8 cellular contexts compared by ENCODE assay signal in genomic region chr11:43576834-43577521, GRCh38.
DNase-seq lines count a peak whose midpoint lies in the region; ATAC-seq and TF ChIP-seq lines count a peak whose summit lies in the region.

No MANE protein-coding gene starts in this region.

- H3K4me1 ChIP-seq in heart right ventricle (peaks cover 10 to 87% (median 57%) of the 10 kb centered on the region in 9 donors), OCI-LY7 (ENCODE audit: insufficient read depth, low read length, poor library complexity, severe bottlenecking) (peaks cover 5% of the 10 kb centered on the region)

- H3K4me3 ChIP-seq in GM12875 (ENCODE audit: low read depth, low read length): no peak overlapping the region
- peak overlapping the region in 8 of 10 donors; percentile 30 to 56 (median 43) for H3K4me3 ChIP-seq in heart right ventricle
- H3K4me3 ChIP-seq in OCI-LY7 (ENCODE audit: low read depth, low read length, poor library complexity, severe bottlenecking): no peak overlapping the region

- H3K36me3 ChIP-seq in heart right ventricle (no peaks in the 10 kb centered on the region), OCI-LY7 (ENCODE audit: insufficient read depth, low read length) (no peaks in the 10 kb centered on the region)

- POLR2A ChIA-PET in OCI-LY7 (lab: Charles Lee): interaction anchor here (0.6 to 1.1 kb wide), 4 partner anchors 10 to 371 kb away, joined by 3 read pairs; no protein-coding TSS in a partner anchor

- H3K27ac Mint-ChIP-seq in T-helper 2 cell treated with Interferon-gamma antibody and Interleukin-4, amounts not matched to agents 5 μg/mL and 100 μg/mL, for 36 hours: no peak overlapping the region

- DNase-seq in Ammon's horn (ENCODE audit: low spot score): peak; percentile 51
- DNase-seq in T-helper 2 cell treated with Interferon-gamma antibody and Interleukin-4, amounts not matched to agents 5 μg/mL and 100 μg/mL, for 36 hours (ENCODE audit: low spot score): no peak
- peak; percentile 34 to 63 for DNase-seq in heart right ventricle
- DNase-seq in stimulated activated CD8-positive, alpha-beta memory T cell treated with anti-CD3 and anti-CD28 coated beads, Interleukin-4, amount 100 ng/mL, for 48 hours: peak; percentile 50
- no peak for DNase-seq in NCI-H774 (lab: John Stamatoyannopoulos, UW)
- no peak for DNase-seq in OCI-LY7 (ENCODE audit: low spot score)

- H3K36me3 Mint-ChIP-seq in T-helper 2 cell treated with Interferon-gamma antibody and Interleukin-4, amounts not matched to agents 5 μg/mL and 100 μg/mL, for 36 hours (ENCODE audit: low read depth): peaks cover 2% of the 10 kb centered on the region

- 2 to 6% methylated on average over 33 of the region's 33 CpGs for WGBS in heart right ventricle, 2 donors

- no TSS peak for BruUV-seq in OCI-LY7 (replicated peaks; lab: Mats Ljungman, UMichigan)

- ATAC-seq in heart right ventricle (peak; percentile 27 to 62 (median 40)), HG03520 (IDR thresholded peaks at IDR 0.05; ENCODE audit: unreplicated experiment) (no peak)

- peaks cover 92% of the 10 kb centered on the region for H3K27me3 Mint-ChIP-seq in T-helper 2 cell treated with Interferon-gamma antibody and Interleukin-4, amounts not matched to agents 5 μg/mL and 100 μg/mL, for 36 hours (ENCODE audit: low read depth)

- H2AFZ ChIP-seq in OCI-LY7 (ENCODE audit: low read length): no peak overlapping the region

- intact Hi-C loops in heart right ventricle (cut with DNase I) (loop anchor here in 6 of 10 donors (5.0 to 10.0 kb wide), 6 partner anchors 68 to 275 kb away; no protein-coding TSS in a partner anchor), OCI-LY7 (cut with micrococcal nuclease; ENCODE audit: unreplicated experiment) (no loop called here)

- H3K27ac ChIP-seq in heart right ventricle (no peak overlapping the region), OCI-LY7 (ENCODE audit: low read depth, low read length, poor library complexity, severe bottlenecking) (no peak overlapping the region)

- H3K4me1 Mint-ChIP-seq in T-helper 2 cell treated with Interferon-gamma antibody and Interleukin-4, amounts not matched to agents 5 μg/mL and 100 μg/mL, for 36 hours (ENCODE audit: low read depth): peaks cover 29% of the 10 kb centered on the region

- H3K4me2 ChIP-seq in OCI-LY7 (ENCODE audit: low read length): no peak overlapping the region

- CTCF ChIA-PET in OCI-LY7 (lab: Charles Lee; ENCODE audit: unreplicated experiment): no interaction called here

- H3K4me3 Mint-ChIP-seq in T-helper 2 cell treated with Interferon-gamma antibody and Interleukin-4, amounts not matched to agents 5 μg/mL and 100 μg/mL, for 36 hours: peak overlapping the region; percentile 8

- no peaks in the 10 kb centered on the region for H3K9me3 Mint-ChIP-seq in T-helper 2 cell treated with Interferon-gamma antibody and Interleukin-4, amounts not matched to agents 5 μg/mL and 100 μg/mL, for 36 hours

- H4K20me1 ChIP-seq in OCI-LY7 (ENCODE audit: insufficient read depth, low read length): no peaks in the 10 kb centered on the region

- H3K9me3 ChIP-seq in heart right ventricle: no peaks in the 10 kb centered on the region
- H3K9me3 ChIP-seq in OCI-LY7 (ENCODE audit: low read length): no peaks in the 10 kb centered on the region

- TF ChIP-seq CTCF in GM12875 (IDR thresholded peaks at IDR 0.05; ENCODE audit: borderline replicate concordance, insufficient read depth, low read depth, low read length) (peak; percentile 21; the same call in 1 of the 2 replicates), heart right ventricle (IDR thresholded peaks at IDR 0.05) (peak in 8 of 9 donors; percentile 6 to 57 (median 32)), OCI-LY7 (conservative IDR thresholded peaks at IDR 0.05; ENCODE audit: low read length) (no peak)

- no peaks in the 10 kb centered on the region for H3K9me2 ChIP-seq in OCI-LY7 (ENCODE audit: insufficient read depth, low read length)

- H3K79me2 ChIP-seq in OCI-LY7 (ENCODE audit: insufficient read depth, low read depth, low read length): no peaks in the 10 kb centered on the region

- peaks cover 17 to 100% (median 96%) of the 10 kb centered on the region in 7 donors for H3K27me3 ChIP-seq in heart right ventricle

Comparison
In these comparisons a context has a peak if more than half of its experiments do, and no peak if none do; other contexts are left out.
1. DNase-seq: peak in Ammon's horn (single experiment), heart right ventricle (2 of 2) and stimulated activated CD8-positive, alpha-beta memory T cell treated with anti-CD3 and anti-CD28 coated beads, Interleukin-4, amount 100 ng/mL, for 48 hours (single experiment); none in T-helper 2 cell treated with Interferon-gamma antibody and Interleukin-4, amounts not matched to agents 5 μg/mL and 100 μg/mL, for 36 hours (single experiment), NCI-H774 (single experiment) and OCI-LY7 (single experiment).
2. H3K4me3 ChIP-seq: peak in heart right ventricle (8 of 10); none in GM12875 (single experiment) and OCI-LY7 (single experiment).